ENCODE assay signal across 8 cellular contexts in genomic region chr3:53130179-53131135, GRCh38. TPM values are rescaled to one million over a fixed set of nuclear protein-coding genes. Genes with fewer than 3 reads are reported as not detected.
DNase-seq lines count a peak whose midpoint lies in the region; ATAC-seq, FAIRE-seq and TF ChIP-seq lines count a peak whose summit lies in the region.

Gene RFT1, minus strand, starts transcription at chr3:53130435. Its CDS starts 35 bp downstream, at chr3:53130400.

- H3K9me3 Mint-ChIP-seq in WTC11: no peaks in the 10 kb centered on the region

- ATAC-seq in GM18868 (IDR thresholded peaks at IDR 0.05; ENCODE audit: unreplicated experiment) (peak; percentile 79), HG03108 (IDR thresholded peaks at IDR 0.05; ENCODE audit: unreplicated experiment) (peak; percentile 63), WTC11 (peak; percentile 80)

- H3K4me3 ChIP-seq in A673 (ENCODE audit: low read depth, low read length, poor library complexity, severe bottlenecking): peak within 1 kb of the TSS; percentile 81
- peak within 1 kb of the TSS; percentile 73 for H3K4me3 ChIP-seq in bronchial epithelial cell (ENCODE audit: low read depth, low read length)
- H3K4me3 ChIP-seq in small intestine (ENCODE audit: low read depth in 1 of 2, low read length in 2 of 2): peak within 1 kb of the TSS; percentile 84 to 98

- peaks cover 12% of the 10 kb centered on the region for H3K4me1 Mint-ChIP-seq in WTC11

- DNase-seq in A673 (ENCODE audit: low spot score) (peak; percentile 91), NCI-H226 (peak; percentile 75), WTC11 (ENCODE audit: low spot score) (peak; percentile 98), bronchial epithelial cell (ENCODE audit: low read depth) (peak; percentile 86), iPS-NIHi11 (ENCODE audit: low spot score) (peak; percentile 94), small intestine (peak; percentile 98)

- H3K27ac ChIP-seq in A673 (ENCODE audit: low read depth, low read length, poor library complexity, severe bottlenecking): peak within 1 kb of the TSS; percentile 79
- H3K27ac ChIP-seq in small intestine (ENCODE audit: low read depth in 1 of 2, low read length in 1 of 2): peak within 1 kb of the TSS; percentile 79 to 96

- FAIRE-seq in bronchial epithelial cell (lab: Jason Lieb, UNC) (no peak), small intestine (lab: Jason Lieb, UNC) (no peak)

- no peaks in the 10 kb centered on the region for H3K4me1 ChIP-seq in A673 (ENCODE audit: insufficient read depth, low read length, poor library complexity, severe bottlenecking)
- peaks cover 0 to 10% of the 10 kb centered on the region in 2 donors for H3K4me1 ChIP-seq in small intestine (ENCODE audit: control insufficient read depth in 2 of 2, insufficient read depth in 1 of 2, low read depth in 1 of 2, low read length in 1 of 2)

- H3K36me3 ChIP-seq in A673 (ENCODE audit: insufficient read depth, low read length, poor library complexity, severe bottlenecking) (peaks cover under 1% of the 10 kb centered on the region), bronchial epithelial cell (ENCODE audit: control insufficient read depth, insufficient read depth, low read length) (peaks cover 6% of the 10 kb centered on the region), small intestine (ENCODE audit: control insufficient read depth in 2 of 2, insufficient read depth in 2 of 2, low read length in 2 of 2) (peaks cover 0 to 3% of the 10 kb centered on the region in 2 donors)

- BruUV-seq in A673 (replicated peaks; lab: Mats Ljungman, UMichigan): TSS peak; percentile 92

- CTCF ChIA-PET in A673 (lab: Charles Lee): no interaction called here
- CTCF ChIA-PET in WTC11 (lab: Charles Lee): interaction anchor here (0.7 to 4.6 kb wide), 5 partner anchors 14 to 66 kb away, joined by 3 to 19 read pairs (median 7); partner anchors contain the start of gene PRKCD

- 2 to 3% (median 3%) methylated on average over 41 of the region's 41 CpGs for WGBS in small intestine, 3 donors

- no peaks in the 10 kb centered on the region for H3K9me3 ChIP-seq in A673 (ENCODE audit: low read depth, low read length, poor library complexity, severe bottlenecking)
- H3K9me3 ChIP-seq in small intestine (ENCODE audit: control insufficient read depth, low read depth): no peaks in the 10 kb centered on the region

- TF ChIP-seq CTCF in A673 (conservative IDR thresholded peaks at IDR 0.05; ENCODE audit: low read depth, low read length): no peak
- no peak for TF ChIP-seq CTCF in WTC11 (IDR thresholded peaks at IDR 0.05)
- TF ChIP-seq CTCF in bronchial epithelial cell (IDR thresholded peaks at IDR 0.05; ENCODE audit: insufficient read depth, low read length, severe bottlenecking): peak; percentile 15

- peaks cover 6% of the 10 kb centered on the region for H3K36me3 Mint-ChIP-seq in WTC11

- no peaks in the 10 kb centered on the region for H3K27me3 Mint-ChIP-seq in WTC11 (ENCODE audit: low read depth)

- H3K27me3 ChIP-seq in A673 (replicated peaks; ENCODE audit: insufficient read depth, low read depth, low read length, poor library complexity): no peaks in the 10 kb centered on the region
- no peaks in the 10 kb centered on the region for H3K27me3 ChIP-seq in bronchial epithelial cell (ENCODE audit: control insufficient read depth, insufficient read depth, low read length)
- no peaks in the 10 kb centered on the region for H3K27me3 ChIP-seq in small intestine (ENCODE audit: control insufficient read depth in 2 of 2, insufficient read depth in 2 of 2, low read length in 2 of 2)

- H3K4me3 Mint-ChIP-seq in WTC11: peak within 1 kb of the TSS; percentile 85

- POLR2A ChIA-PET in A673 (lab: Charles Lee; ENCODE audit: low non-redundant PET) (interaction anchor here (0.7 kb wide), 1 partner anchor 20 kb away, joined by 3 read pairs; no protein-coding TSS in a partner anchor), WTC11 (lab: Charles Lee) (no interaction called here)

- intact Hi-C loops in A673 (cut with micrococcal nuclease; ENCODE audit: unreplicated experiment): no loop called here

- peak within 1 kb of the TSS; percentile 92 for H3K27ac Mint-ChIP-seq in WTC11

TF ChIP-seq in WTC11, 78 proteins besides CTCF, POLR2A, EP300 and RAD21 (continues in another document):
- peak; percentile 68; the same call in 1 of the 2 replicates for TF ChIP-seq SMAD3 (CRISPR knock-in tag; IDR thresholded peaks at IDR 0.05; ENCODE audit: borderline replicate concordance)
- no peak for TF ChIP-seq SOX15 (CRISPR knock-in tag; IDR thresholded peaks at IDR 0.05)
- TF ChIP-seq AFF4 (CRISPR knock-in tag; IDR thresholded peaks at IDR 0.05; ENCODE audit: borderline replicate concordance): no peak
- TF ChIP-seq MLX (CRISPR knock-in tag; IDR thresholded peaks at IDR 0.05): no peak
- TF ChIP-seq NFE2L1 (CRISPR knock-in tag; IDR thresholded peaks at IDR 0.05): no peak; the same call in 1 of the 2 replicates
- TF ChIP-seq ZMAT4 (CRISPR knock-in tag; IDR thresholded peaks at IDR 0.05): no peak
- no peak for TF ChIP-seq MXD4 (CRISPR knock-in tag; IDR thresholded peaks at IDR 0.05; ENCODE audit: borderline replicate concordance)
- peak; percentile 70; the same call in 1 of the 2 replicates for TF ChIP-seq TEAD1 (CRISPR knock-in tag; IDR thresholded peaks at IDR 0.05)
- TF ChIP-seq E2F1 (CRISPR knock-in tag; IDR thresholded peaks at IDR 0.05): no peak
- TF ChIP-seq ZNF317 (CRISPR knock-in tag; IDR thresholded peaks at IDR 0.05; ENCODE audit: borderline replicate concordance, low read depth): no peak
- no peak for TF ChIP-seq ZNF138 (CRISPR knock-in tag; conservative IDR thresholded peaks at IDR 0.05)
- TF ChIP-seq ZBTB43 (CRISPR knock-in tag; IDR thresholded peaks at IDR 0.05): no peak

RNA-seq across cellular contexts. Expression of gene RFT1, which starts in this region (rescaled TPM):
- 15.8 and 16.7 TPM in 2 replicates for total RNA-seq in A673 (2021)
- 26.3 to 28.0 TPM (median 27.1 TPM) in 3 replicates for total RNA-seq in WTC11 (2021)
- 11.4 and 15.5 TPM in 2 replicates for total RNA-seq in bronchial epithelial cell
- 10 to 100 TPM in 1 of 3 donors, 1 to 10 TPM in 2; 1.3 to 17.2 (median 1.9) TPM for polyA plus RNA-seq in small intestine

Comparison
In these comparisons a context has a peak if more than half of its experiments do, and no peak if none do; other contexts are left out.
1. Peak in every context shown above with its lines: DNase-seq, ATAC-seq, H3K4me3 ChIP-seq and H3K27ac ChIP-seq.